Comparison of ENCODE assay signal across 10 cellular contexts in the genomic region with DNA sequence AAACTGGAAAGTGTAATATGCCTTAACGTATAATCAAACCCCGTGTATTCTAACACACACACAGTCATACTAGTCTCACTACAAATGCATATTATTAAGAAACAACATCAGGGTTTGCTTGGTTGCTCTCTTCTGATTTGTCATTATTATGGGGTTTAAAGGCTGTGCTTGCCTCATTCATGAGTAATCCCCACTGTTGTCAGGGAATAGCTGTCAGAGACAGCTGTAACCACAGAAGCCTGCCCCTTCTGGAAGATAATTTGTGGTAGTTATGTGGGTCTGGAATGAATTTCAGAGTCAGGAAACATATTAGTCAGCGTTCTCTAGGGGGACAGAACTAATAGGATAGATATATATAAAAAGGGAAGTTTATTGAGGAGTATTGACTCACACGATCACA.
DNase-seq lines count a peak whose midpoint lies in the region; ATAC-seq, FAIRE-seq and TF ChIP-seq lines count a peak whose summit lies in the region.
"Had no signal": no experiment of that assay in that cellular context is flagged by ENCODE, and none has a peak within 500 bp of the region (broad histone marks: within the 10 kb centered on the region; RNA-seq: fewer than 3 reads in every experiment).

No MANE protein-coding gene starts in this region.

- no peaks in the 10 kb centered on the region for H3K4me1 Mint-ChIP-seq in stimulated activated naive B cell treated with anti-CD40 and anti-IgM and Interleukin-4, amounts not matched to agents 10 μg/mL and 1 μg/mL and 100 μg/mL, for 72 hours
- H3K4me1 Mint-ChIP-seq: T-helper 17 cell had no signal

- DNase-seq in Daoy (ENCODE audit: low read depth), result peak; percentile 91
- peak; percentile 87 for DNase-seq in RPMI7951 (ENCODE audit: low read depth)
- DNase-seq in fibroblast of peridontal ligament (ENCODE audit: extremely low read depth), result peak; percentile 99
- DNase-seq in pancreas, result no peak
- DNase-seq in stimulated activated naive B cell treated with anti-CD40 and anti-IgM and Interleukin-4, amounts not matched to agents 10 μg/mL and 1 μg/mL and 100 μg/mL, for 72 hours, result no peak
- no peak for DNase-seq in stimulated activated CD4-positive, alpha-beta T cell treated with anti-CD3 and anti-CD28 coated beads, Interleukin-1b, Interleukin-23, amount 100 ng/mL, for 48 hours
- DNase-seq in NCI-H1105 (lab: John Stamatoyannopoulos, UW), result no peak
- DNase-seq: NCI-H1048, T-helper 17 cell had no signal

- H3K27ac ChIP-seq in pancreas, result no peak overlapping the region

- ATAC-seq in pancreas (peak in 3 of 4 donors; percentile 45 to 80 (median 61)), GM18520 (IDR thresholded peaks at IDR 0.05; ENCODE audit: unreplicated experiment) (no peak)
- ATAC-seq in stimulated activated naive B cell treated with anti-CD40 and anti-IgM and Interleukin-4, amounts not matched to agents 10 μg/mL and 1 μg/mL and 100 μg/mL, for 72 hours (replicated peaks), result no peak
- ATAC-seq: T-helper 17 cell had no signal

- 69 to 75% methylated on average over 4 of the region's 4 CpGs for WGBS in pancreas, 2 donors

- H3K27ac Mint-ChIP-seq in stimulated activated naive B cell treated with anti-CD40 and anti-IgM and Interleukin-4, amounts not matched to agents 10 μg/mL and 1 μg/mL and 100 μg/mL, for 72 hours, result no peak overlapping the region
- H3K27ac Mint-ChIP-seq: T-helper 17 cell had no signal

- TF ChIP-seq CTCF in pancreas (IDR thresholded peaks at IDR 0.05), result no peak

- no peak for FAIRE-seq in pancreas (lab: Jason Lieb, UNC)

- intact Hi-C loops in pancreas (cut with DNase I), result no loop called here

- no peaks in the 10 kb centered on the region for H3K9me3 ChIP-seq in pancreas

- H3K9me3 Mint-ChIP-seq in stimulated activated naive B cell treated with anti-CD40 and anti-IgM and Interleukin-4, amounts not matched to agents 10 μg/mL and 1 μg/mL and 100 μg/mL, for 72 hours, result peaks cover 0 to 4% of the 10 kb centered on the region in 2 donors

- no peak overlapping the region for H3K4me3 Mint-ChIP-seq in stimulated activated naive B cell treated with anti-CD40 and anti-IgM and Interleukin-4, amounts not matched to agents 10 μg/mL and 1 μg/mL and 100 μg/mL, for 72 hours
- H3K4me3 Mint-ChIP-seq: T-helper 17 cell had no signal

- no peaks in the 10 kb centered on the region for H3K36me3 ChIP-seq in pancreas

- peaks cover 0 to 4% (median 0%) of the 10 kb centered on the region in 3 donors for H3K4me1 ChIP-seq in pancreas

- no peaks in the 10 kb centered on the region for H3K36me3 Mint-ChIP-seq in stimulated activated naive B cell treated with anti-CD40 and anti-IgM and Interleukin-4, amounts not matched to agents 10 μg/mL and 1 μg/mL and 100 μg/mL, for 72 hours

- H3K27me3 ChIP-seq in pancreas, result no peaks in the 10 kb centered on the region

- no peaks in the 10 kb centered on the region for H3K27me3 Mint-ChIP-seq in stimulated activated naive B cell treated with anti-CD40 and anti-IgM and Interleukin-4, amounts not matched to agents 10 μg/mL and 1 μg/mL and 100 μg/mL, for 72 hours
- H3K27me3 Mint-ChIP-seq: T-helper 17 cell had no signal

- no peak overlapping the region for H3K4me3 ChIP-seq in pancreas

Comparison
In these comparisons a context has a peak if more than half of its experiments do, and no peak if none do; other contexts are left out.
1. DNase-seq: peak in Daoy (single experiment), RPMI7951 (single experiment) and fibroblast of peridontal ligament (single experiment); none in pancreas (0 of 6), stimulated activated naive B cell treated with anti-CD40 and anti-IgM and Interleukin-4, amounts not matched to agents 10 μg/mL and 1 μg/mL and 100 μg/mL, for 72 hours (single experiment), stimulated activated CD4-positive, alpha-beta T cell treated with anti-CD3 and anti-CD28 coated beads, Interleukin-1b, Interleukin-23, amount 100 ng/mL, for 48 hours (single experiment) and NCI-H1105 (single experiment).
2. ATAC-seq: peak in pancreas (3 of 4); none in stimulated activated naive B cell treated with anti-CD40 and anti-IgM and Interleukin-4, amounts not matched to agents 10 μg/mL and 1 μg/mL and 100 μg/mL, for 72 hours (0 of 2) and GM18520 (single experiment).